Comparison of ENCODE assay signal across 16 cellular contexts in the genomic region with DNA sequence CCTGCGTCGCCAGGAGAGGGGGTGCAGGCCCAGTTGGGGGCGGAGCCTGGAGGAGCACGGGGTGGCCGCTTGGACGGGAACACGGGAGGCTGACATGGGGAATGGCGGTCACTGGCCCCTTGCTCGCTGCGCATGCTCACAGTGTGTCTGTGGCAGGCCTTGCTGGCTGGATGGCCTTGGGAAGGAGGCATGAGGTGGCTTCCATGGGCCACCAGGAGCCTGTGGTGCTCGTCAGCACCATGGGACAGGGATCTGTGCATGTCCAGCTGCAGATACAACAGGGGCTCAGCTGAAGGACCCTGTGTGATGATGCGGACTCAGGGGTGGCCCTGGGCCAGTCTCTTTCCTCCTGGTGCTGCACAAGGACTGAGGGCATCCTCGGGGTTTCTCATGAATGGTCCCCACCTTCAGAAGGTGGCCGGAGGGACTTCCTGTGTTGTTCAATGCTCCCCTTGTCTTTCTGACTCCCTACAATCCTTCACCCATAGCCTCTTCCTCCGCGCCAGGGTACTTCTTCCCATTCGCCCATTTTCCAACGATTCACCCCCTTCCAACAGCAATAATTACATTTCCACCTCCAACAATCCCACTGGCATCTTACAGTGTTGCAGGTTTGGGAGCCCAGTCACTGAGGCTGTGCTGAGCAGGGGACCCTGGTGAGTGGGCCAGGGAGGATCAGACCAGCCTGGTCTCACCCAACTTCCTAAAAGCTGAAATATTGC. TPM values are rescaled to one million over a fixed set of nuclear protein-coding genes. Genes with fewer than 3 reads are reported as not detected.
DNase-seq lines count a peak whose midpoint lies in the region; ATAC-seq and TF ChIP-seq lines count a peak whose summit lies in the region.
"Had no signal": no experiment of that assay in that cellular context is flagged by ENCODE, and none has a peak within 500 bp of the region (broad histone marks: within the 10 kb centered on the region; RNA-seq: fewer than 3 reads in every experiment).

No MANE protein-coding gene starts in this region.

- H3K9me3 Mint-ChIP-seq in progenitor cell of endocrine pancreas (ENCODE audit: low read depth): peaks cover 10% of the 10 kb centered on the region
- H3K9me3 Mint-ChIP-seq: stimulated activated memory B cell treated with anti-CD40 and anti-IgM and Interleukin-4, amounts not matched to agents 10 μg/mL and 1 μg/mL and 100 μg/mL, for 72 hours had no signal

- no peaks in the 10 kb centered on the region for H3K36me3 Mint-ChIP-seq in progenitor cell of endocrine pancreas (ENCODE audit: insufficient read depth)

- ATAC-seq in SK-N-SH treated with all-trans-retinoic acid at 6 μM for 48 hours: peak; percentile 47; the same call in 2 of the 3 replicates
- ATAC-seq: left ventricle myocardium superior; stimulated activated memory B cell treated with anti-CD40 and anti-IgM and Interleukin-4, amounts not matched to agents 10 μg/mL and 1 μg/mL and 100 μg/mL, for 72 hours had no signal

- H3K27me3 Mint-ChIP-seq in progenitor cell of endocrine pancreas: no peaks in the 10 kb centered on the region
- H3K27me3 Mint-ChIP-seq: dendritic cell treated with granulocyte-macrophage colony-stimulating factor and Interleukin-4, amounts not matched to agents 40 ng/mL and 50 ng/mL, for 4 days; stimulated activated memory B cell treated with anti-CD40 and anti-IgM and Interleukin-4, amounts not matched to agents 10 μg/mL and 1 μg/mL and 100 μg/mL, for 72 hours had no signal

- H3K4me3 Mint-ChIP-seq in progenitor cell of endocrine pancreas (ENCODE audit: low read depth): no peak overlapping the region
- H3K4me3 Mint-ChIP-seq: dendritic cell treated with granulocyte-macrophage colony-stimulating factor and Interleukin-4, amounts not matched to agents 40 ng/mL and 50 ng/mL, for 4 days; stimulated activated memory B cell treated with anti-CD40 and anti-IgM and Interleukin-4, amounts not matched to agents 10 μg/mL and 1 μg/mL and 100 μg/mL, for 72 hours had no signal

- peak; percentile 25 for TF ChIP-seq CTCF in GM13976 (IDR thresholded peaks at IDR 0.05; ENCODE audit: borderline replicate concordance, control extremely low read depth, extremely low read depth, insufficient read depth, missing control alignments)
- TF ChIP-seq CTCF in progenitor cell of endocrine pancreas (IDR thresholded peaks at IDR 0.05; ENCODE audit: unreplicated experiment): no peak

- DNase-seq in NCI-H1694 (lab: John Stamatoyannopoulos, UW) (peak; percentile 29), NCI-H1694 treated with DMSO at 0.1 percent for 48 hours (lab: John Stamatoyannopoulos, UW) (no peak), GM13976 (ENCODE audit: low spot score) (no peak), germinal center (ENCODE audit: low spot score) (peak; percentile 44), COLO668 (lab: John Stamatoyannopoulos, UW; ENCODE audit: unreplicated experiment) (no peak), progenitor cell of endocrine pancreas (ENCODE audit: low spot score, unreplicated experiment) (no peak)
- no peak for DNase-seq in activated naive CD4-positive, alpha-beta T cell (lab: John Stamatoyannopoulos, UW)
- DNase-seq: activated gamma-delta T cell; glutamatergic neuron; left ventricle myocardium superior; NCI-H1092; NK-92 treated with Interleukin-12 subunit alpha and Interleukin-12 subunit beta, amount 100 ng/mL, for 24 hours; occipital lobe had no signal

- H3K4me1 Mint-ChIP-seq in progenitor cell of endocrine pancreas (ENCODE audit: low read depth): peaks cover 6% of the 10 kb centered on the region

- no peak overlapping the region for H3K27ac Mint-ChIP-seq in progenitor cell of endocrine pancreas
- H3K27ac Mint-ChIP-seq: dendritic cell treated with granulocyte-macrophage colony-stimulating factor and Interleukin-4, amounts not matched to agents 40 ng/mL and 50 ng/mL, for 4 days had no signal

- in situ Hi-C loops in GM13976 (cut with MboI; ENCODE audit: low sequenced_read_pairs, unreplicated experiment): no loop called here

TF ChIP-seq in SK-N-SH treated with all-trans-retinoic acid at 6 μM for 48 hours, 23 proteins besides CTCF, POLR2A, EP300 and RAD21:
- no peak for TF ChIP-seq OSR1 (CRISPR knock-in tag; IDR thresholded peaks at IDR 0.05)
- TF ChIP-seq ZFP30 (CRISPR knock-in tag; IDR thresholded peaks at IDR 0.05): no peak
- TF ChIP-seq, protein P1, sequence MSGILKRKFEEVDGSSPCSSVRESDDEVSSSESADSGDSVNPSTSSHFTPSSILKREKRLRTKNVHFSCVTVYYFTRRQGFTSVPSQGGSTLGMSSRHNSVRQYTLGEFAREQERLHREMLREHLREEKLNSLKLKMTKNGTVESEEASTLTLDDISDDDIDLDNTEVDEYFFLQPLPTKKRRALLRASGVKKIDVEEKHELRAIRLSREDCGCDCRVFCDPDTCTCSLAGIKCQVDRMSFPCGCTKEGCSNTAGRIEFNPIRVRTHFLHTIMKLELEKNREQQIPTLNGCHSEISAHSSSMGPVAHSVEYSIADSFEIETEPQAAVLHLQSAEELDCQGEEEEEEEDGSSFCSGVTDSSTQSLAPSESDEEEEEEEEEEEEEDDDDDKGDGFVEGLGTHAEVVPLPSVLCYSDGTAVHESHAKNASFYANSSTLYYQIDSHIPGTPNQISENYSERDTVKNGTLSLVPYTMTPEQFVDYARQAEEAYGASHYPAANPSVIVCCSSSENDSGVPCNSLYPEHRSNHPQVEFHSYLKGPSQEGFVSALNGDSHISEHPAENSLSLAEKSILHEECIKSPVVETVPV (CRISPR knock-in tag; IDR thresholded peaks at IDR 0.05): no peak
TF ChIP-seq in SK-N-SH treated with all-trans-retinoic acid at 6 μM for 48 hours: peak in this region for 0.

RNA-seq across cellular contexts. Expression of a gene that starts 3.4 kb away (rescaled TPM):
- 2.7 and 3.4 TPM in 2 replicates for total RNA-seq in progenitor cell of endocrine pancreas

Comparison
In these comparisons a context has a peak if more than half of its experiments do, and no peak if none do; other contexts are left out.
1. DNase-seq: peak in NCI-H1694 (single experiment) and germinal center (single experiment); none in NCI-H1694 treated with DMSO at 0.1 percent for 48 hours (single experiment), GM13976 (single experiment), activated naive CD4-positive, alpha-beta T cell (0 of 4), COLO668 (single experiment) and progenitor cell of endocrine pancreas (single experiment).